In the genomic region with DNA sequence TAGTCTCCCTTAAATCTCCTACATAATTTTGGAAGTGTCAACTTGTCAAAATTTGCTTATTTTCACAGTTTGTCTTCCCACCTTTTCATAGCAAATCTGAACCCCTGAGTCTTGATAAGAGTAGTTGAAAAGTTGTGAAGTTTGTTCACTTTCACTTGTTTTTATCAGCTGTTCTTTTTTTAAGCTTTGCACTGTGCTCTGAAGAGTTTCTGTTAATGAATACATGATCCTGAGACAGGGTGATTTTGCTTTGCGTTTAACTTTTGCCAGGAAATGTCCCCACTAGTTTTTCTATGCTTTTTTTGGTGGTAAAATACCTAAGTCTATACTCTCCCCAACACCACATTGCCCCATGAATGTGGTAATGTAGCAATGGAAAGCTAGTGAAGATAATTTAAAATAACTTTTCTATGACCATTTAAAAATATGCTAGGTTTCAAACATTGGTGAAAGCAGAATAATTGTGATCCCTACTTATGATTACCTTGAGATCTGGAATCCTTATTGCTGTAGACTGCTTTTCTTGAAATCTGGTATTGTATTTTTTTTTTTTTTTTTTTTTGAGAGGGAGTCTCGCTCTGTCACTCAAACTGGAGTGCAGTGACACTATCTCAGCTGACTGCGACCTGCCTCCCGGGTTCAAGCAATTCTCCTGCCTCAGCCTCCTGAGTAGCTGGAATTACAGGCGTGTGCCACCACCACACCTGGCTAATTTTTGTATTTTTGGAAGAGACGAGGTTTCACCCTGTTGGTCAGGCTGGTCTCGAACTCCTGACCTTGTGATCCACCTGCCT, we compare ENCODE assay signal across 26 cellular contexts. TPM values are rescaled to one million over a fixed set of nuclear protein-coding genes. Genes with fewer than 3 reads are reported as not detected.
A peak's percentile ranks its signal among the peaks of the same experiment; 100 is the strongest.
DNase-seq lines count a peak whose midpoint lies in the region; ATAC-seq, FAIRE-seq and TF ChIP-seq lines count a peak whose summit lies in the region.
"Had no signal": no experiment of that assay in that cellular context is flagged by ENCODE, and none has a peak within 500 bp of the region (broad histone marks: within the 10 kb centered on the region; RNA-seq: fewer than 3 reads in every experiment).

No MANE protein-coding gene starts in this region.

- no peak for FAIRE-seq in K562 (lab: Jason Lieb, UNC)
- FAIRE-seq: A204.1, bronchial epithelial cell, TTC549, urothelium cell line had no signal

- no peak overlapping the region for H3K4me3 Mint-ChIP-seq in activated T-cell treated with anti-CD3 and anti-CD28 coated beads, Interleukin-2, amount 50 U/mL, for 24 hours
- no peak overlapping the region for H3K4me3 Mint-ChIP-seq in activated T-cell treated with anti-CD3 and anti-CD28 coated beads, Interleukin-2, amount 50 U/mL, for 4 hours
- H3K4me3 Mint-ChIP-seq in mesothelial cell of epicardium = no peak overlapping the region
- H3K4me3 Mint-ChIP-seq: neural progenitor cell had no signal

- in situ Hi-C loops in K562 (cut with MboI) = no loop called here

- intact Hi-C loops in K562 (cut with micrococcal nuclease) = loop anchor here (10.0 kb wide), 1 partner anchor 68 kb away; the partner anchor contains the start of gene ATP8A2
- intact Hi-C loops in thyroid gland (cut with DNase I) = no loop called here

- ATAC-seq in activated T-cell treated with anti-CD3 and anti-CD28 coated beads, Interleukin-2, amount 50 U/mL, for 4 hours = no peak
- ATAC-seq in K562 = no peak
- ATAC-seq in HG02981 (IDR thresholded peaks at IDR 0.05; ENCODE audit: unreplicated experiment) = no peak

- no peaks in the 10 kb centered on the region for H3K9me3 Mint-ChIP-seq in activated T-cell treated with anti-CD3 and anti-CD28 coated beads, Interleukin-2, amount 50 U/mL, for 24 hours
- no peaks in the 10 kb centered on the region for H3K9me3 Mint-ChIP-seq in activated T-cell treated with anti-CD3 and anti-CD28 coated beads, Interleukin-2, amount 50 U/mL, for 4 hours
- no peaks in the 10 kb centered on the region for H3K9me3 Mint-ChIP-seq in mesothelial cell of epicardium
- H3K9me3 Mint-ChIP-seq: neural progenitor cell had no signal

- H3K4me1 ChIP-seq in K562 (replicated peaks in 1 of 2; ENCODE audit: control insufficient read depth in 2 of 2, insufficient read depth in 2 of 2, low read length in 2 of 2) = no peaks in the 10 kb centered on the region; a peak in 1 of 5 replicates
- peaks cover 34 to 56% of the 10 kb centered on the region in 2 donors for H3K4me1 ChIP-seq in thyroid gland

- CTCF ChIA-PET in K562 (lab: Yijun Ruan, JAX; ENCODE audit: low intra/inter-chr PET ratio) = no interaction called here

- 0 out of 2 replicates have a peak, but pooled peaks cover 5% of the 10 kb centered on the region for H4K20me1 ChIP-seq in K562 (replicated peaks; ENCODE audit: control insufficient read depth, insufficient read depth, low read length)

- no TSS peak for BruUV-seq in K562 (replicated peaks; lab: Mats Ljungman, UMichigan)

- TF ChIP-seq RAD21 in K562 (CRISPR knock-in tag; conservative IDR thresholded peaks at IDR 0.05 in 1 of 2, IDR thresholded peaks at IDR 0.05 in 1 of 2) = no peak

- H3K9me1 ChIP-seq in K562 (ENCODE audit: control insufficient read depth, insufficient read depth, low read length) = no peaks in the 10 kb centered on the region

- no peak for DNase-seq in activated T-cell treated with anti-CD3 and anti-CD28 coated beads, Interleukin-2, amount 50 U/mL, for 24 hours
- DNase-seq in activated T-cell treated with anti-CD3 and anti-CD28 coated beads, Interleukin-2, amount 50 U/mL, for 4 hours = no peak
- DNase-seq in K562 (ENCODE audit: extremely low read depth in 1 of 4, low spot score in 3 of 4) (no peak), mesothelial cell of epicardium (ENCODE audit: low spot score in 2 of 2, unreplicated experiment in 2 of 2) (no peak), thyroid gland (no peak), SKM-1 (lab: John Stamatoyannopoulos, UW; ENCODE audit: unreplicated experiment) (no peak), substantia nigra (lab: John Stamatoyannopoulos, UW) (no peak)
- DNase-seq: activated effector memory CD4-positive, alpha-beta T cell treated with Interleukin-2 at 50 U/mL for 16 hours; dorsolateral prefrontal cortex; foreskin fibroblast; hypothalamus; islet precursor cell; mesendoderm; MG63; NCI-H1436 treated with DMSO at 0.1 percent for 48 hours; NCI-H526 treated with DMSO at 0.1 percent for 48 hours; RPMI8226; stimulated activated CD4-positive, alpha-beta T cell treated with anti-CD3 and anti-CD28 coated beads, Interleukin-4, amount 100 ng/mL, for 24 hours; stomach had no signal

- H3K27ac Mint-ChIP-seq in activated T-cell treated with anti-CD3 and anti-CD28 coated beads, Interleukin-2, amount 50 U/mL, for 24 hours = peak overlapping the region; percentile 18
- peak overlapping the region; percentile 40 for H3K27ac Mint-ChIP-seq in mesothelial cell of epicardium
- H3K27ac Mint-ChIP-seq: neural progenitor cell had no signal

- no peak for TF ChIP-seq EP300 in K562 (IDR thresholded peaks at IDR 0.05; ENCODE audit: low read length)

- POLR2A ChIA-PET in K562 (lab: Yijun Ruan, JAX) = no interaction called here

- H3K36me3 ChIP-seq in K562 (ENCODE audit: control insufficient read depth, insufficient read depth, low read length) = peaks cover 79% of the 10 kb centered on the region
- H3K36me3 ChIP-seq in thyroid gland = peaks cover 0 to 19% of the 10 kb centered on the region in 2 donors

- H3K36me3 Mint-ChIP-seq in activated T-cell treated with anti-CD3 and anti-CD28 coated beads, Interleukin-2, amount 50 U/mL, for 24 hours (ENCODE audit: low read depth) = peaks cover 94% of the 10 kb centered on the region
- peaks cover 32% of the 10 kb centered on the region for H3K36me3 Mint-ChIP-seq in activated T-cell treated with anti-CD3 and anti-CD28 coated beads, Interleukin-2, amount 50 U/mL, for 4 hours (ENCODE audit: insufficient read depth)
- peaks cover 30% of the 10 kb centered on the region for H3K36me3 Mint-ChIP-seq in mesothelial cell of epicardium

- H3K4me1 Mint-ChIP-seq in activated T-cell treated with anti-CD3 and anti-CD28 coated beads, Interleukin-2, amount 50 U/mL, for 24 hours (ENCODE audit: low read depth) = peaks cover 41% of the 10 kb centered on the region
- peaks cover 38% of the 10 kb centered on the region for H3K4me1 Mint-ChIP-seq in activated T-cell treated with anti-CD3 and anti-CD28 coated beads, Interleukin-2, amount 50 U/mL, for 4 hours (ENCODE audit: low read depth)
- H3K4me1 Mint-ChIP-seq in mesothelial cell of epicardium = peaks cover 20% of the 10 kb centered on the region

- H2AFZ ChIP-seq in K562 (ENCODE audit: low read depth, low read length) = no peak overlapping the region
- H2AFZ ChIP-seq: neural progenitor cell had no signal

- H3K27ac ChIP-seq in K562 (ENCODE audit: extremely low read depth, low read depth, low read length) (no peak overlapping the region), thyroid gland (peak overlapping the region; percentile 55 to 74 (median 71)), substantia nigra (ENCODE audit: low read depth, low read length, poor library complexity, severe bottlenecking) (no peak overlapping the region)
- H3K27ac ChIP-seq: dorsolateral prefrontal cortex, neural progenitor cell had no signal

- no peaks in the 10 kb centered on the region; the same call in 1 of the 2 replicates for H3K9me3 ChIP-seq in K562 (replicated peaks; ENCODE audit: control insufficient read depth, insufficient read depth, low read depth, low read length)
- no peaks in the 10 kb centered on the region for H3K9me3 ChIP-seq in thyroid gland
- H3K9me3 ChIP-seq: MG63, stomach had no signal

- no peak overlapping the region for H3K4me2 ChIP-seq in K562 (ENCODE audit: insufficient read depth, low read length)
- H3K4me2 ChIP-seq: neural progenitor cell had no signal

- H3K9ac ChIP-seq in K562 (ENCODE audit: insufficient read depth in 1 of 2, low read depth in 2 of 2, low read length in 2 of 2) = no peak overlapping the region
- H3K9ac ChIP-seq: neural progenitor cell had no signal

- peaks cover 70% of the 10 kb centered on the region for H3K79me2 ChIP-seq in K562 (ENCODE audit: control insufficient read depth, insufficient read depth, low read length)

- no peak for TF ChIP-seq POLR2A in K562 (conservative IDR thresholded peaks at IDR 0.05)
- no peak for TF ChIP-seq POLR2A in thyroid gland (IDR thresholded peaks at IDR 0.05)

- WGBS in K562 (ENCODE audit: insufficient coverage, low coverage, missing lambda C conversion rate) = 70% methylated on average over 5 of the region's 7 CpGs
- 88 to 90% methylated on average over 7 of the region's 7 CpGs for WGBS in thyroid gland, 2 donors

- no peaks in the 10 kb centered on the region for H3K27me3 Mint-ChIP-seq in activated T-cell treated with anti-CD3 and anti-CD28 coated beads, Interleukin-2, amount 50 U/mL, for 24 hours
- no peaks in the 10 kb centered on the region for H3K27me3 Mint-ChIP-seq in activated T-cell treated with anti-CD3 and anti-CD28 coated beads, Interleukin-2, amount 50 U/mL, for 4 hours (ENCODE audit: low read depth)
- H3K27me3 Mint-ChIP-seq in mesothelial cell of epicardium (ENCODE audit: low read depth) = no peaks in the 10 kb centered on the region

- H3K27me3 ChIP-seq in K562 (ENCODE audit: control insufficient read depth in 2 of 2, insufficient read depth in 2 of 2, low read length in 2 of 2) = no peaks in the 10 kb centered on the region
- H3K27me3 ChIP-seq in thyroid gland = no peaks in the 10 kb centered on the region
- H3K27me3 ChIP-seq: dorsolateral prefrontal cortex, MG63, neural progenitor cell, stomach had no signal

- TF ChIP-seq CTCF in K562 (IDR thresholded peaks at IDR 0.05 in 2 of 3, conservative IDR thresholded peaks at IDR 0.05 in 1 of 3; ENCODE audit: insufficient read depth in 2 of 3, low read depth in 1 of 3, low read length in 3 of 3) = no peak
- TF ChIP-seq CTCF in mesothelial cell of epicardium (IDR thresholded peaks at IDR 0.05; ENCODE audit: unreplicated experiment) = no peak
- no peak for TF ChIP-seq CTCF in thyroid gland (IDR thresholded peaks at IDR 0.05)

- H3K4me3 ChIP-seq in K562 (no peak overlapping the region), thyroid gland (replicated peaks in 1 of 3) (no peak overlapping the region)
- H3K4me3 ChIP-seq: dorsolateral prefrontal cortex, MG63, neural progenitor cell, skin epidermis, stomach had no signal

RNA-seq across cellular contexts. Expression of gene NUP58, which starts 5.4 kb away (rescaled TPM):
- 100 to 1,000 TPM; 139 to 149 (median 144) TPM for total RNA-seq in activated T-cell treated with anti-CD3 and anti-CD28 coated beads, Interleukin-2, amount 50 U/mL, for 4 hours
- 47.3 and 175 TPM in 2 replicates for total RNA-seq in K562 (2011; cell fraction: chromatin; rRNA removed; ENCODE audit: low replicate concordance)
- 23.8 and 35.8 TPM in 2 replicates for total RNA-seq in K562 (2011; cell fraction: nucleolus; rRNA removed)
- 59.2 and 90.7 TPM in 2 replicates for total RNA-seq in K562 (2011; cell fraction: nucleoplasm; rRNA removed)
- total RNA-seq in K562 (2014; rRNA removed) = 38.2 and 41.6 TPM in 2 replicates
- 51.0 and 61.3 TPM in 2 replicates for total RNA-seq in K562 (2014; rRNA removed; fragmentation: Illumina TruSeq; extraction: Trizol)
- total RNA-seq in K562 (2015; rRNA removed; fragmentation: Illumina TruSeq; extraction: Trizol) = 44.8 and 47.2 TPM in 2 replicates
- total RNA-seq in K562 (2021) = 43.9 and 50.3 TPM in 2 replicates
- polyA plus RNA-seq in K562 (2011; rRNA removed) = 68.4 and 98.0 TPM in 2 replicates
- polyA plus RNA-seq in K562 (2011; cell fraction: cytosol; rRNA removed) = 64.9 and 65.0 TPM in 2 replicates
- 31.7 and 35.1 TPM in 2 replicates for polyA plus RNA-seq in K562 (2011; cell fraction: nucleus; rRNA removed)
- 20.8 and 25.7 TPM in 2 replicates for polyA plus RNA-seq in K562 (2012)
- 38.2 and 42.6 TPM in 2 replicates for polyA plus RNA-seq in K562 (2014; fragmentation: Illumina TruSeq; extraction: Trizol)
- polyA plus RNA-seq in K562 (2014; fragmentation: Nextera tagmentation; extraction: Ambion mirVana) = 10 to 100 TPM; 12.5 to 12.6 TPM
- polyA plus RNA-seq in K562 (2014; rRNA removed) = 38.6 and 40.4 TPM in 2 replicates
- 87.1 and 87.8 TPM in 2 replicates for polyA minus RNA-seq in K562 (2011; rRNA and poly(A)+ RNA removed)
- polyA minus RNA-seq in K562 (2011; cell fraction: cytosol; rRNA and poly(A)+ RNA removed) = 43.2 and 55.3 TPM in 2 replicates
- 49.3 and 83.2 TPM in 2 replicates for polyA minus RNA-seq in K562 (2011; cell fraction: nucleus; rRNA and poly(A)+ RNA removed)
- total RNA-seq in mesothelial cell of epicardium = 59.0 to 63.7 TPM (median 60.3 TPM) in 3 replicates
- 100 to 1,000 TPM in 1 of 4 donors, 10 to 100 TPM in 3; 54.7 to 112 (median 83.5) TPM for total RNA-seq in thyroid gland

RNA-seq across cellular contexts. Expression of gene MTMR6, which starts 19.6 kb away (rescaled TPM):
- total RNA-seq in activated T-cell treated with anti-CD3 and anti-CD28 coated beads, Interleukin-2, amount 50 U/mL, for 4 hours = 10 to 100 TPM; 15.5 to 17.7 (median 16.2) TPM
- total RNA-seq in K562 (2011; cell fraction: chromatin; rRNA removed; ENCODE audit: low replicate concordance) = 2.0 and 6.5 TPM in 2 replicates
- 1.3 and 2.0 TPM in 2 replicates for total RNA-seq in K562 (2011; cell fraction: nucleolus; rRNA removed)
- total RNA-seq in K562 (2011; cell fraction: nucleoplasm; rRNA removed) = 2.0 and 4.0 TPM in 2 replicates
- total RNA-seq in K562 (2014; rRNA removed) (5.7 and 6.4 TPM in 2 replicates), K562 (2014; rRNA removed; fragmentation: Illumina TruSeq; extraction: Trizol) (10.8 and 12.2 TPM in 2 replicates), K562 (2015; rRNA removed; fragmentation: Illumina TruSeq; extraction: Trizol) (8.4 and 8.5 TPM in 2 replicates), K562 (2021) (7.8 and 8.2 TPM in 2 replicates), mesothelial cell of epicardium (11.0 to 11.5 TPM (median 11.3 TPM) in 3 replicates), thyroid gland (10 to 100 TPM; 25.1 to 34.1 (median 28.5) TPM)
- polyA plus RNA-seq in K562 (2011; rRNA removed) (4.8 and 7.7 TPM in 2 replicates), K562 (2014; fragmentation: Illumina TruSeq; extraction: Trizol) (6.8 and 7.7 TPM in 2 replicates), K562 (2014; fragmentation: Nextera tagmentation; extraction: Ambion mirVana) (1 to 10 TPM; 3.9 to 4.5 TPM), K562 (2014; rRNA removed) (4.5 TPM in 2 replicates)
- 1.8 and 2.7 TPM in 2 replicates for polyA plus RNA-seq in K562 (2011; cell fraction: cytosol; rRNA removed)
- 1.5 and 1.9 TPM in 2 replicates for polyA plus RNA-seq in K562 (2011; cell fraction: nucleus; rRNA removed)
- polyA plus RNA-seq in K562 (2012) = 4.8 and 6.6 TPM in 2 replicates
- 8.5 and 9.5 TPM in 2 replicates for polyA minus RNA-seq in K562 (2011; rRNA and poly(A)+ RNA removed)
- 3.3 and 8.4 TPM in 2 replicates for polyA minus RNA-seq in K562 (2011; cell fraction: cytosol; rRNA and poly(A)+ RNA removed)
- polyA minus RNA-seq in K562 (2011; cell fraction: nucleus; rRNA and poly(A)+ RNA removed) = 1.6 and 2.8 TPM in 2 replicates

Comparison
In these comparisons a context has a peak if more than half of its experiments do, and no peak if none do; other contexts are left out.
1. H3K27ac ChIP-seq: peak in thyroid gland (3 of 3); none in K562 (single experiment) and substantia nigra (single experiment).